ENCODE assay signal across 15 cellular contexts in genomic region chrX:133888941-133889340, GRCh38.
DNase-seq lines count a peak whose midpoint lies in the region; ATAC-seq and TF ChIP-seq lines count a peak whose summit lies in the region.
"Had no signal": no experiment of that assay in that cellular context is flagged by ENCODE, and none has a peak within 500 bp of the region (broad histone marks: within the 10 kb centered on the region; RNA-seq: fewer than 3 reads in every experiment).

No MANE protein-coding gene starts in this region.

- H3K27me3 ChIP-seq in cardiac muscle cell (no peaks in the 10 kb centered on the region), right atrium auricular region (no peaks in the 10 kb centered on the region), endodermal cell (ENCODE audit: control insufficient read depth, insufficient read depth, low read length, poor library complexity, severe bottlenecking) (no peaks in the 10 kb centered on the region), neural cell (ENCODE audit: insufficient read depth, low read depth, low read length) (no peaks in the 10 kb centered on the region)

- H3K9me2 ChIP-seq in neural cell (ENCODE audit: insufficient read depth, low read length) = no peaks in the 10 kb centered on the region

- H3K4me3 Mint-ChIP-seq in endodermal cell (no peak overlapping the region), progenitor cell of endocrine pancreas (ENCODE audit: low read depth) (no peak overlapping the region)
- H3K4me3 Mint-ChIP-seq: CD8-positive, alpha-beta T cell; HFFc6 had no signal

- TF ChIP-seq RAD21 in neural cell (conservative IDR thresholded peaks at IDR 0.05) = no peak

- peak; percentile 90 for TF ChIP-seq EP300 in neural cell (conservative IDR thresholded peaks at IDR 0.05; ENCODE audit: poor library complexity, severe bottlenecking)

- H3K9ac ChIP-seq in endodermal cell (ENCODE audit: extremely low read depth, low read length, poor library complexity, severe bottlenecking) (no peak overlapping the region), neural cell (ENCODE audit: low read length) (no peak overlapping the region)
- H3K9ac ChIP-seq: BLaER1, GM23248 had no signal

- no peak for TF ChIP-seq CTCF in cardiac muscle cell (IDR thresholded peaks at IDR 0.05; ENCODE audit: low read depth, low read length)
- no peak for TF ChIP-seq CTCF in right atrium auricular region (IDR thresholded peaks at IDR 0.05)
- no peak for TF ChIP-seq CTCF in endodermal cell (conservative IDR thresholded peaks at IDR 0.05)
- TF ChIP-seq CTCF in neural cell (IDR thresholded peaks at IDR 0.05; ENCODE audit: poor library complexity, severe bottlenecking) = no peak
- TF ChIP-seq CTCF in progenitor cell of endocrine pancreas (IDR thresholded peaks at IDR 0.05; ENCODE audit: unreplicated experiment) = no peak

- no peaks in the 10 kb centered on the region for H3K79me2 ChIP-seq in neural cell (replicated peaks; ENCODE audit: insufficient read depth, low read length)

- H3K4me1 Mint-ChIP-seq in endodermal cell = peaks cover 12% of the 10 kb centered on the region
- H3K4me1 Mint-ChIP-seq in progenitor cell of endocrine pancreas (ENCODE audit: low read depth) = peaks cover 37% of the 10 kb centered on the region

- no peaks in the 10 kb centered on the region for H3K27me3 Mint-ChIP-seq in endodermal cell (ENCODE audit: insufficient read depth)
- H3K27me3 Mint-ChIP-seq in progenitor cell of endocrine pancreas = no peaks in the 10 kb centered on the region

- H3K36me3 ChIP-seq in cardiac muscle cell = no peaks in the 10 kb centered on the region
- no peaks in the 10 kb centered on the region for H3K36me3 ChIP-seq in right atrium auricular region
- H3K36me3 ChIP-seq in endodermal cell (ENCODE audit: control insufficient read depth, insufficient read depth, low read length) = no peaks in the 10 kb centered on the region
- no peaks in the 10 kb centered on the region for H3K36me3 ChIP-seq in neural cell (ENCODE audit: insufficient read depth, low read length)
- H3K36me3 ChIP-seq: BLaER1 had no signal

- no peaks in the 10 kb centered on the region for H3K9me3 Mint-ChIP-seq in endodermal cell
- peaks cover 7% of the 10 kb centered on the region for H3K9me3 Mint-ChIP-seq in progenitor cell of endocrine pancreas (ENCODE audit: low read depth)
- H3K9me3 Mint-ChIP-seq: CD8-positive, alpha-beta T cell had no signal

- DNase-seq in cardiac muscle cell (ENCODE audit: low read depth in 1 of 2, low spot score in 1 of 2) (no peak), right atrium auricular region (ENCODE audit: low spot score) (no peak), endodermal cell (no peak), progenitor cell of endocrine pancreas (ENCODE audit: low spot score, unreplicated experiment) (no peak), DMS153 treated with DMSO at 0.1 percent for 48 hours (lab: John Stamatoyannopoulos, UW; ENCODE audit: unreplicated experiment) (no peak), germinal center (ENCODE audit: low spot score) (no peak)
- DNase-seq: 8988T; CD8-positive, alpha-beta T cell; DMS 273 treated with DMSO at 0.1 percent for 48 hours; GM23248; HFFc6 had no signal

- no peaks in the 10 kb centered on the region for H3F3A ChIP-seq in neural cell (ENCODE audit: insufficient read depth, low read length, poor library complexity, severe bottlenecking)

- H3K4me2 ChIP-seq in neural cell (ENCODE audit: low read length) = no peak overlapping the region
- H3K4me2 ChIP-seq: BLaER1 had no signal

- H3K9me3 ChIP-seq in cardiac muscle cell (ENCODE audit: low read depth) (no peaks in the 10 kb centered on the region), right atrium auricular region (no peaks in the 10 kb centered on the region), endodermal cell (ENCODE audit: control insufficient read depth, low read length) (no peaks in the 10 kb centered on the region), neural cell (ENCODE audit: low read length) (no peaks in the 10 kb centered on the region)
- H3K9me3 ChIP-seq: BLaER1 had no signal

- H2AFZ ChIP-seq in neural cell (ENCODE audit: low read depth, low read length) = no peak overlapping the region
- H2AFZ ChIP-seq: GM23248 had no signal

- no peak for ATAC-seq in GM18909 (IDR thresholded peaks at IDR 0.05; ENCODE audit: poor library complexity, unreplicated experiment)
- ATAC-seq: CD8-positive, alpha-beta T cell; HCT116 had no signal

- H3K4me1 ChIP-seq in cardiac muscle cell (ENCODE audit: low read depth) (peaks cover 5% of the 10 kb centered on the region), right atrium auricular region (no peaks in the 10 kb centered on the region), endodermal cell (ENCODE audit: control insufficient read depth, insufficient read depth, low read length) (no peaks in the 10 kb centered on the region)
- H3K4me1 ChIP-seq: BLaER1 had no signal

- H3K4me3 ChIP-seq in cardiac muscle cell (no peak overlapping the region), right atrium auricular region (no peak overlapping the region), endodermal cell (ENCODE audit: low read length) (no peak overlapping the region), neural cell (ENCODE audit: low read length) (no peak overlapping the region)
- H3K4me3 ChIP-seq: BLaER1, GM23248 had no signal

- no peaks in the 10 kb centered on the region for H4K20me1 ChIP-seq in neural cell (ENCODE audit: insufficient read depth)
- H4K20me1 ChIP-seq: BLaER1 had no signal

- peak overlapping the region; percentile 6 for H3K27ac ChIP-seq in cardiac muscle cell
- H3K27ac ChIP-seq in right atrium auricular region = no peak overlapping the region
- H3K27ac ChIP-seq in endodermal cell (ENCODE audit: low read depth, low read length) = peak overlapping the region; percentile 68
- H3K27ac ChIP-seq in neural cell (ENCODE audit: low read length) = no peak overlapping the region
- H3K27ac ChIP-seq: BLaER1, GM23248 had no signal

- peaks cover 8% of the 10 kb centered on the region for H3K36me3 Mint-ChIP-seq in endodermal cell (ENCODE audit: low read depth)
- H3K36me3 Mint-ChIP-seq in progenitor cell of endocrine pancreas (ENCODE audit: insufficient read depth) = peaks cover 5% of the 10 kb centered on the region
- H3K36me3 Mint-ChIP-seq: CD8-positive, alpha-beta T cell had no signal

- WGBS in endodermal cell (ENCODE audit: insufficient coverage in 1 of 2, insufficient read length in 1 of 2), 2 experiments = no CpG with 5 or more reads among the region's 1 CpG

- H3K27ac Mint-ChIP-seq in endodermal cell = no peak overlapping the region
- peak overlapping the region; percentile 23 for H3K27ac Mint-ChIP-seq in progenitor cell of endocrine pancreas
- H3K27ac Mint-ChIP-seq: CD8-positive, alpha-beta T cell; HFFc6 had no signal

TF ChIP-seq in neural cell, 6 proteins besides CTCF, POLR2A, EP300 and RAD21:
- TF ChIP-seq MXI1 (conservative IDR thresholded peaks at IDR 0.05; ENCODE audit: poor library complexity, severe bottlenecking) (no peak), SMC3 (conservative IDR thresholded peaks at IDR 0.05; ENCODE audit: poor library complexity) (no peak), POLR2AphosphoS5 (IDR thresholded peaks at IDR 0.05) (no peak), TAF1 (IDR thresholded peaks at IDR 0.05; ENCODE audit: low read depth) (no peak), EZH2 (IDR thresholded peaks at IDR 0.05; ENCODE audit: borderline replicate concordance, insufficient read depth, low read length, poor library complexity, severe bottlenecking) (no peak), REST (IDR thresholded peaks at IDR 0.05; ENCODE audit: borderline replicate concordance) (no peak)

Comparison
In these comparisons a context has a peak if more than half of its experiments do, and no peak if none do; other contexts are left out.
1. H3K27ac ChIP-seq: peak in cardiac muscle cell (single experiment) and endodermal cell (single experiment); none in right atrium auricular region (0 of 2) and neural cell (single experiment).